Comparison of ENCODE assay signal across 14 cellular contexts in genomic region chr19:17376935-17377600, GRCh38. TPM values are rescaled to one million over a fixed set of nuclear protein-coding genes. Genes with fewer than 3 reads are reported as not detected.
DNase-seq lines count a peak whose midpoint lies in the region; ATAC-seq and TF ChIP-seq lines count a peak whose summit lies in the region.
"Had no signal": no experiment of that assay in that cellular context is flagged by ENCODE, and none has a peak within 500 bp of the region (broad histone marks: within the 10 kb centered on the region; RNA-seq: fewer than 3 reads in every experiment).

Gene PLVAP, minus strand, starts transcription at chr19:17377342. Its CDS starts 54 bp downstream, at chr19:17377288.

- DNase-seq in WTC11 (ENCODE audit: low spot score) (no peak), heart right ventricle (peak; percentile 41 to 47), osteoblast (ENCODE audit: insufficient read length, low spot score, missing footprints) (peak; percentile 53), NCI-H146 treated with DMSO at 0.1 percent for 48 hours (lab: John Stamatoyannopoulos, UW; ENCODE audit: unreplicated experiment) (no peak), NCI-H226 (no peak), chondrocyte (ENCODE audit: low spot score) (no peak)
- DNase-seq: activated CD4-positive, alpha-beta T cell treated with anti-CD3 and anti-CD28 coated beads, Interleukin-2, amount 10 ng/mL, durations not matched to agents 24 days and 14 days; activated gamma-delta T cell treated with Interleukin-2 at 50 U/mL for 16 hours; NCI-H1105 treated with DMSO at 0.1 percent for 48 hours; NCI-H774; SK-N-SH had no signal

- H3K4me2 ChIP-seq in osteoblast (ENCODE audit: insufficient read depth, low read length), result no peak within 1 kb of the TSS
- H3K4me2 ChIP-seq: SK-N-SH had no signal

- CTCF ChIA-PET in WTC11 (lab: Charles Lee), result interaction anchor here (0.5 to 1.3 kb wide), 3 partner anchors 9 to 67 kb away, joined by 3 to 4 read pairs (median 3); no protein-coding TSS in a partner anchor

- peaks cover 9% of the 10 kb centered on the region for H3K36me3 Mint-ChIP-seq in WTC11
- H3K36me3 Mint-ChIP-seq in chondrocyte (ENCODE audit: low read depth), result no peaks in the 10 kb centered on the region

- H3K27me3 ChIP-seq in heart right ventricle (peaks cover 0 to 9% (median 0%) of the 10 kb centered on the region in 7 donors), osteoblast (ENCODE audit: insufficient read depth, low read length) (no peaks in the 10 kb centered on the region)

- TF ChIP-seq CTCF in WTC11 (IDR thresholded peaks at IDR 0.05) (no peak), heart right ventricle (IDR thresholded peaks at IDR 0.05) (peak in 1 of 9 donors; percentile 19), osteoblast (IDR thresholded peaks at IDR 0.05; ENCODE audit: extremely low read depth, low read depth, low read length) (no peak), chondrocyte (IDR thresholded peaks at IDR 0.05) (no peak)

- H3K4me3 ChIP-seq in heart right ventricle (peak within 1 kb of the TSS in 9 of 10 donors; percentile 3 to 45 (median 31)), osteoblast (ENCODE audit: insufficient read depth, low read length) (no peak within 1 kb of the TSS), urinary bladder (ENCODE audit: low read depth, low read length) (peak within 1 kb of the TSS; percentile 20)

- intact Hi-C loops in heart right ventricle (cut with DNase I), result no loop called here

- POLR2A ChIA-PET in WTC11 (lab: Charles Lee), result no interaction called here

- H3K9me3 ChIP-seq in heart right ventricle, result peaks cover 0 to 4% (median 0%) of the 10 kb centered on the region in 11 donors
- H3K9me3 ChIP-seq in osteoblast (ENCODE audit: low read depth, low read length), result no peaks in the 10 kb centered on the region
- H3K9me3 ChIP-seq: SK-N-SH had no signal

- WGBS in heart right ventricle, 2 donors, result 43 to 54% methylated on average over 39 of the region's 39 CpGs
- 45% methylated on average over 39 of the region's 39 CpGs for WGBS in urinary bladder

- peaks cover 8% of the 10 kb centered on the region for H3K9me3 Mint-ChIP-seq in WTC11
- H3K9me3 Mint-ChIP-seq in chondrocyte (ENCODE audit: low read depth), result peaks cover 4% of the 10 kb centered on the region
- H3K9me3 Mint-ChIP-seq: activated CD4-positive, alpha-beta T cell treated with anti-CD3 and anti-CD28 coated beads, Interleukin-2, amount 10 ng/mL, durations not matched to agents 24 days and 14 days had no signal

- H3K27ac ChIP-seq in heart right ventricle, result peak within 1 kb of the TSS in 2 of 10 donors; percentile 26 to 39
- no peak within 1 kb of the TSS for H3K27ac ChIP-seq in osteoblast (ENCODE audit: low read depth, low read length)
- H3K27ac ChIP-seq in urinary bladder (ENCODE audit: low read depth), result peak within 1 kb of the TSS; percentile 15

- H3K4me1 ChIP-seq in heart right ventricle, result peaks cover 0 to 31% (median 16%) of the 10 kb centered on the region in 9 donors
- H3K4me1 ChIP-seq in osteoblast (ENCODE audit: insufficient read depth, low read length), result no peaks in the 10 kb centered on the region
- no peaks in the 10 kb centered on the region for H3K4me1 ChIP-seq in urinary bladder (ENCODE audit: insufficient read depth)

- H3K79me2 ChIP-seq in osteoblast (ENCODE audit: insufficient read depth, low read length), result no peaks in the 10 kb centered on the region

- H3K27me3 Mint-ChIP-seq in WTC11 (ENCODE audit: low read depth) (no peaks in the 10 kb centered on the region), chondrocyte (ENCODE audit: low read depth) (no peaks in the 10 kb centered on the region)

- H3K27ac Mint-ChIP-seq in WTC11, result no peak within 1 kb of the TSS
- H3K27ac Mint-ChIP-seq in chondrocyte (ENCODE audit: unreplicated experiment), result no peak within 1 kb of the TSS
- H3K27ac Mint-ChIP-seq: activated CD4-positive, alpha-beta T cell treated with anti-CD3 and anti-CD28 coated beads, Interleukin-2, amount 10 ng/mL, durations not matched to agents 24 days and 14 days had no signal

- H4K20me1 ChIP-seq in osteoblast (ENCODE audit: insufficient read depth, low read length), result no peaks in the 10 kb centered on the region

- peak; percentile 33; the same call in 1 of the 2 replicates for ATAC-seq in WTC11
- ATAC-seq in heart right ventricle, result peak; percentile 32 to 91 (median 79)
- no peak for ATAC-seq in GM18873 (IDR thresholded peaks at IDR 0.05; ENCODE audit: low FRiP score, unreplicated experiment)

- H3K36me3 ChIP-seq in heart right ventricle (no peaks in the 10 kb centered on the region), osteoblast (ENCODE audit: insufficient read depth, low read length) (no peaks in the 10 kb centered on the region), urinary bladder (ENCODE audit: insufficient read depth) (no peaks in the 10 kb centered on the region)

- H2AFZ ChIP-seq in osteoblast (ENCODE audit: low read length), result no peak within 1 kb of the TSS

- H3K4me1 Mint-ChIP-seq in WTC11 (peaks cover 12% of the 10 kb centered on the region), chondrocyte (ENCODE audit: low read depth) (peaks cover 5% of the 10 kb centered on the region)

- no peak within 1 kb of the TSS for H3K4me3 Mint-ChIP-seq in WTC11
- no peak within 1 kb of the TSS for H3K4me3 Mint-ChIP-seq in chondrocyte (ENCODE audit: unreplicated experiment)
- H3K4me3 Mint-ChIP-seq: activated CD4-positive, alpha-beta T cell treated with anti-CD3 and anti-CD28 coated beads, Interleukin-2, amount 10 ng/mL, durations not matched to agents 24 days and 14 days had no signal

TF ChIP-seq in WTC11, 78 proteins besides CTCF, POLR2A, EP300 and RAD21 (continues in another document):
- TF ChIP-seq ZNF317 (CRISPR knock-in tag; IDR thresholded peaks at IDR 0.05; ENCODE audit: borderline replicate concordance, low read depth), result no peak
- TF ChIP-seq PREB (CRISPR knock-in tag; IDR thresholded peaks at IDR 0.05; ENCODE audit: borderline replicate concordance), result no peak
- TF ChIP-seq MAX (CRISPR knock-in tag; IDR thresholded peaks at IDR 0.05), result no peak
- no peak for TF ChIP-seq USF2 (CRISPR knock-in tag; IDR thresholded peaks at IDR 0.05)
- no peak for TF ChIP-seq OVOL2 (CRISPR knock-in tag; IDR thresholded peaks at IDR 0.05; ENCODE audit: borderline replicate concordance)
- TF ChIP-seq, protein P1, sequence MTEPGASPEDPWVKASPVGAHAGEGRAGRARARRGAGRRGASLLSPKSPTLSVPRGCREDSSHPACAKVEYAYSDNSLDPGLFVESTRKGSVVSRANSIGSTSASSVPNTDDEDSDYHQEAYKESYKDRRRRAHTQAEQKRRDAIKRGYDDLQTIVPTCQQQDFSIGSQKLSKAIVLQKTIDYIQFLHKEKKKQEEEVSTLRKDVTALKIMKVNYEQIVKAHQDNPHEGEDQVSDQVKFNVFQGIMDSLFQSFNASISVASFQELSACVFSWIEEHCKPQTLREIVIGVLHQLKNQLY (CRISPR knock-in tag; IDR thresholded peaks at IDR 0.05), result no peak
- no peak for TF ChIP-seq ZNF671 (CRISPR knock-in tag; IDR thresholded peaks at IDR 0.05)
- TF ChIP-seq, protein P2, sequence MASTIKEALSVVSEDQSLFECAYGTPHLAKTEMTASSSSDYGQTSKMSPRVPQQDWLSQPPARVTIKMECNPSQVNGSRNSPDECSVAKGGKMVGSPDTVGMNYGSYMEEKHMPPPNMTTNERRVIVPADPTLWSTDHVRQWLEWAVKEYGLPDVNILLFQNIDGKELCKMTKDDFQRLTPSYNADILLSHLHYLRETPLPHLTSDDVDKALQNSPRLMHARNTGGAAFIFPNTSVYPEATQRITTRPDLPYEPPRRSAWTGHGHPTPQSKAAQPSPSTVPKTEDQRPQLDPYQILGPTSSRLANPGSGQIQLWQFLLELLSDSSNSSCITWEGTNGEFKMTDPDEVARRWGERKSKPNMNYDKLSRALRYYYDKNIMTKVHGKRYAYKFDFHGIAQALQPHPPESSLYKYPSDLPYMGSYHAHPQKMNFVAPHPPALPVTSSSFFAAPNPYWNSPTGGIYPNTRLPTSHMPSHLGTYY (CRISPR knock-in tag; IDR thresholded peaks at IDR 0.05), result no peak
- TF ChIP-seq RELA (CRISPR knock-in tag; IDR thresholded peaks at IDR 0.05; ENCODE audit: borderline replicate concordance), result no peak
- TF ChIP-seq NR1H2 (CRISPR knock-in tag; IDR thresholded peaks at IDR 0.05), result no peak
- no peak for TF ChIP-seq FOXJ3 (CRISPR knock-in tag; IDR thresholded peaks at IDR 0.05; ENCODE audit: borderline replicate concordance)
- no peak for TF ChIP-seq JAZF1 (CRISPR knock-in tag; IDR thresholded peaks at IDR 0.05)

RNA-seq across cellular contexts. Expression of gene PLVAP, which starts in this region (rescaled TPM):
- total RNA-seq in WTC11 (2021) (0.11 to 0.27 TPM in 2 of 3 replicates, not detected in the other), heart right ventricle (10 to 100 TPM in 9 of 10 donors, 1 to 10 TPM in 1; 7.5 to 56.0 (median 22.1) TPM), osteoblast (not detected in 2 replicates), urinary bladder (23.6 TPM), chondrocyte (0.22 to 0.44 TPM in 2 of 3 replicates, not detected in the other)
- polyA plus RNA-seq in heart right ventricle (10 to 100 TPM; 69.1 to 74.9 TPM), urinary bladder (289 TPM)
- total RNA-seq: activated CD4-positive, alpha-beta T cell treated with anti-CD3 and anti-CD28 coated beads, Interleukin-2, amount 10 ng/mL, durations not matched to agents 24 days and 14 days; HT-29 had no signal
- polyA plus RNA-seq: SK-N-SH had no signal

Comparison
In these comparisons a context has a peak if more than half of its experiments do, and no peak if none do; other contexts are left out.
1. Peak in ATAC-seq in WTC11; RNA of the gene not detected or under 1 TPM.
2. Peak in DNase-seq in osteoblast; RNA of the gene not detected or under 1 TPM.
3. DNase-seq: peak in heart right ventricle (2 of 2); none in WTC11 (single experiment), NCI-H146 treated with DMSO at 0.1 percent for 48 hours (single experiment), NCI-H226 (single experiment) and chondrocyte (single experiment).